Comparison of ENCODE assay signal across 11 cellular contexts in the genomic region with DNA sequence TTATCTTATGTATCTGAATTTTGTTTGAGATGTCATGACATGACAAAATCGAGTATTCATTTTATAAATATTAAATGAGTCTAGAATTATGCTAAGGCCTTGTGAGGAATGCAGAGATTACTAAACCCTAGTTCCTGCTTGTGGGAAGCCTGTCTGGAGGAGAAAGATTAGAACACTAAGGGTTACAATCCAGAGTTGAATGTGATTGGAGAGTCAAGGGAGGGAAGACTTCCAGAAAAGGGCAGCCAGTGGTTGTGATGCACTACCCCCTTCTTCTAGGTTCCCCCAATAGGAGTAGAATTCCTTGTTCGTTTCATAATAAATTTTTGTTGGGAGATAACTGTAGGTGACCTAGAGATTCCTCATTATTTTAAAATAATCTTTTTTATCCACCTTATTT.
"Had no signal": no experiment of that assay in that cellular context is flagged by ENCODE, and none has a peak within 500 bp of the region (broad histone marks: within the 10 kb centered on the region; RNA-seq: fewer than 3 reads in every experiment).

No MANE protein-coding gene starts in this region.

- H3K27me3 Mint-ChIP-seq: activated CD8-positive, alpha-beta T cell treated with anti-CD3 and anti-CD28 coated beads for 36 hours; activated naive CD8-positive, alpha-beta T cell treated with anti-CD3 and anti-CD28 coated beads, Interleukin-2, amount 10 ng/mL, durations not matched to agents 7 days and 5 days; stimulated activated naive B cell treated with anti-CD40 and anti-IgM and Interleukin-4, amounts not matched to agents 10 μg/mL and 1 μg/mL and 100 μg/mL, for 72 hours had no signal

- ATAC-seq: activated CD8-positive, alpha-beta T cell treated with anti-CD3 and anti-CD28 coated beads for 36 hours; activated T-cell treated with anti-CD3 and anti-CD28 coated beads, Interleukin-2, amount 50 U/mL, for 72 hours; left ventricle myocardium superior; stimulated activated naive B cell treated with anti-CD40 and anti-IgM and Interleukin-4, amounts not matched to agents 10 μg/mL and 1 μg/mL and 100 μg/mL, for 72 hours had no signal

- DNase-seq: activated CD8-positive, alpha-beta memory T cell treated with anti-CD3 and anti-CD28 coated beads, Interleukin-2, amount 50 U/mL, for 4 hours; activated CD8-positive, alpha-beta T cell treated with anti-CD3 and anti-CD28 coated beads for 36 hours; activated naive CD8-positive, alpha-beta T cell treated with anti-CD3 and anti-CD28 coated beads, Interleukin-2, amount 10 ng/mL, durations not matched to agents 7 days and 5 days; activated T-cell treated with anti-CD3 and anti-CD28 coated beads, Interleukin-2, amount 50 U/mL, for 72 hours; aorta; left ventricle myocardium superior; small intestine; stimulated activated naive B cell treated with anti-CD40 and anti-IgM and Interleukin-4, amounts not matched to agents 10 μg/mL and 1 μg/mL and 100 μg/mL, for 72 hours; T-helper 9 cell had no signal

- H3K9me3 Mint-ChIP-seq: activated CD8-positive, alpha-beta T cell treated with anti-CD3 and anti-CD28 coated beads for 36 hours; activated naive CD8-positive, alpha-beta T cell treated with anti-CD3 and anti-CD28 coated beads, Interleukin-2, amount 10 ng/mL, durations not matched to agents 7 days and 5 days; activated T-cell treated with anti-CD3 and anti-CD28 coated beads, Interleukin-2, amount 50 U/mL, for 72 hours had no signal

- H3K27ac Mint-ChIP-seq: activated CD8-positive, alpha-beta T cell treated with anti-CD3 and anti-CD28 coated beads for 36 hours; activated naive CD8-positive, alpha-beta T cell treated with anti-CD3 and anti-CD28 coated beads, Interleukin-2, amount 10 ng/mL, durations not matched to agents 7 days and 5 days; activated T-cell treated with anti-CD3 and anti-CD28 coated beads, Interleukin-2, amount 50 U/mL, for 72 hours; stimulated activated naive B cell treated with anti-CD40 and anti-IgM and Interleukin-4, amounts not matched to agents 10 μg/mL and 1 μg/mL and 100 μg/mL, for 72 hours had no signal

- H3K9me3 ChIP-seq: breast epithelium, right atrium auricular region had no signal

- H3K36me3 ChIP-seq: breast epithelium, right atrium auricular region had no signal

- H3K4me3 ChIP-seq: breast epithelium, right atrium auricular region had no signal

- H3K27me3 ChIP-seq: breast epithelium, right atrium auricular region had no signal

- H3K4me3 Mint-ChIP-seq: activated CD8-positive, alpha-beta T cell treated with anti-CD3 and anti-CD28 coated beads for 36 hours; activated naive CD8-positive, alpha-beta T cell treated with anti-CD3 and anti-CD28 coated beads, Interleukin-2, amount 10 ng/mL, durations not matched to agents 7 days and 5 days; activated T-cell treated with anti-CD3 and anti-CD28 coated beads, Interleukin-2, amount 50 U/mL, for 72 hours had no signal
